8 cellular contexts compared by ENCODE assay signal in genomic region chr1:204520834-204521709, GRCh38. TPM values are rescaled to one million over a fixed set of nuclear protein-coding genes. Genes with fewer than 3 reads are reported as not detected.
A peak's percentile ranks its signal among the peaks of the same experiment; 100 is the strongest.
DNase-seq lines count a peak whose midpoint lies in the region; ATAC-seq and TF ChIP-seq lines count a peak whose summit lies in the region.

No MANE protein-coding gene starts in this region.

- peaks cover 27% of the 10 kb centered on the region for H3K4me1 Mint-ChIP-seq in Calu3 (ENCODE audit: low read depth, unreplicated experiment)

- H3K27me3 ChIP-seq in prostate gland (replicated peaks; ENCODE audit: insufficient read depth) = no peaks in the 10 kb centered on the region

- peak overlapping the region; percentile 78 for H3K27ac Mint-ChIP-seq in Calu3 (ENCODE audit: unreplicated experiment)

- no peak for DNase-seq in Calu3
- peak; percentile 29 to 91 (median 59) for DNase-seq in T-helper 1 cell
- DNase-seq in cardiac fibroblast (ENCODE audit: low read depth in 2 of 2) = peak; percentile 15 to 80
- peak; percentile 43 for DNase-seq in smooth muscle cell of the brain vasculature (ENCODE audit: low read depth, low spot score)
- DNase-seq in prostate gland (ENCODE audit: low spot score) = no peak
- DNase-seq in HuH-7.5 (ENCODE audit: low spot score) = no peak

- peaks cover 8% of the 10 kb centered on the region for H3K9me3 Mint-ChIP-seq in Calu3 (ENCODE audit: low read depth, unreplicated experiment)

- no peaks in the 10 kb centered on the region for H3K9me3 ChIP-seq in prostate gland

- intact Hi-C loops in Calu3 (cut with micrococcal nuclease; ENCODE audit: unreplicated experiment) (no loop called here), prostate gland (cut with DNase I) (no loop called here)

- H3K4me1 ChIP-seq in prostate gland (replicated peaks) = peaks cover 8% of the 10 kb centered on the region

- CTCF ChIA-PET in Calu3 (lab: Charles Lee) = no interaction called here

- H3K36me3 ChIP-seq in prostate gland = peaks cover 0 to 5% of the 10 kb centered on the region in 2 donors

- H3K27ac ChIP-seq in prostate gland = no peak overlapping the region

- no TSS peak for BruUV-seq in Calu3 (replicated peaks; lab: Mats Ljungman, UMichigan)

- H3K27me3 Mint-ChIP-seq in Calu3 (ENCODE audit: unreplicated experiment) = no peaks in the 10 kb centered on the region

- no peak overlapping the region for H3K4me3 Mint-ChIP-seq in Calu3 (ENCODE audit: low read depth, unreplicated experiment)

- ATAC-seq in GM19452 (IDR thresholded peaks at IDR 0.05; ENCODE audit: unreplicated experiment) (peak; percentile 44), HG03521 (IDR thresholded peaks at IDR 0.05; ENCODE audit: unreplicated experiment) (peak; percentile 45)

- 43% methylated on average over 5 of the region's 5 CpGs for WGBS in prostate gland

- no peak for TF ChIP-seq CTCF in Calu3 (IDR thresholded peaks at IDR 0.05; ENCODE audit: unreplicated experiment)
- TF ChIP-seq CTCF in cardiac fibroblast (IDR thresholded peaks at IDR 0.05; ENCODE audit: low read depth, low read length) = no peak
- no peak for TF ChIP-seq CTCF in prostate gland (IDR thresholded peaks at IDR 0.05)

- H3K4me3 ChIP-seq in cardiac fibroblast (replicated peaks in 1 of 2; ENCODE audit: low read depth in 2 of 2, low read length in 2 of 2) = no peak overlapping the region
- no peak overlapping the region for H3K4me3 ChIP-seq in prostate gland

- H3K36me3 Mint-ChIP-seq in Calu3 (ENCODE audit: insufficient read depth, unreplicated experiment) = peaks cover 69% of the 10 kb centered on the region

- TF ChIP-seq POLR2A in prostate gland (IDR thresholded peaks at IDR 0.05) = no peak

RNA-seq across cellular contexts. Expression of gene MDM4, which starts 4.9 kb away (rescaled TPM):
- total RNA-seq in Calu3 (2022) = 101 and 106 TPM in 2 replicates
- 10 to 100 TPM; 38.0 to 66.9 TPM for total RNA-seq in prostate gland

RNA-seq across cellular contexts. Expression of gene PIK3C2B, which starts 26.5 kb away (rescaled TPM):
- 24.4 and 33.9 TPM in 2 replicates for total RNA-seq in Calu3 (2022)
- 10 to 100 TPM; 20.9 to 24.1 TPM for total RNA-seq in prostate gland

Comparison
In these comparisons a context has a peak if more than half of its experiments do, and no peak if none do; other contexts are left out.
1. DNase-seq: peak in T-helper 1 cell (5 of 5), cardiac fibroblast (2 of 2) and smooth muscle cell of the brain vasculature (single experiment); none in Calu3 (single experiment), prostate gland (single experiment) and HuH-7.5 (single experiment).